8 cellular contexts compared by ENCODE assay signal in genomic region chr17:8156174-8156992, GRCh38. TPM values are rescaled to one million over a fixed set of nuclear protein-coding genes. Genes with fewer than 3 reads are reported as not detected.
A peak's percentile ranks its signal among the peaks of the same experiment; 100 is the strongest.
DNase-seq lines count a peak whose midpoint lies in the region; ATAC-seq and TF ChIP-seq lines count a peak whose summit lies in the region.

No MANE protein-coding gene starts in this region.

- WGBS in spleen, 5 donors, result 0 to 2% (median 0%) methylated on average over 53 to 62 of the region's 62 CpGs

- intact Hi-C loops in spleen (cut with DNase I; ENCODE audit: low total_unique reads), result no loop called here

- H3K27me3 ChIP-seq in AG04450 (ENCODE audit: control insufficient read depth, insufficient read depth, low read length), result no peaks in the 10 kb centered on the region
- no peaks in the 10 kb centered on the region for H3K27me3 ChIP-seq in WERI-Rb-1 (ENCODE audit: insufficient read depth, low read depth, severe bottlenecking)
- no peaks in the 10 kb centered on the region for H3K27me3 ChIP-seq in spleen (replicated peaks in 1 of 7)

- peaks cover 53 to 93% (median 83%) of the 10 kb centered on the region in 6 donors for H3K4me1 ChIP-seq in spleen

- peak; percentile 100 for DNase-seq in AG04450 (ENCODE audit: low read depth, low spot score)
- peak; percentile 95 for DNase-seq in NCI-H2196 (lab: John Stamatoyannopoulos, UW; ENCODE audit: unreplicated experiment)
- DNase-seq in WERI-Rb-1, result peak; percentile 100
- DNase-seq in caudate nucleus (lab: John Stamatoyannopoulos, UW), result peak; percentile 95 to 100 (median 99)
- DNase-seq in inferior parietal cortex (ENCODE audit: extremely low spot score), result peak; percentile 99
- DNase-seq in spleen, result peak; percentile 100

- CTCF ChIA-PET in AG04450 (lab: Charles Lee), result interaction anchor here (1.2 kb wide), 3 partner anchors 19 to 96 kb away, joined by 3 to 4 read pairs (median 4); no protein-coding TSS in a partner anchor

- H3K4me3 ChIP-seq in AG04450 (ENCODE audit: low read depth, low read length) (peak overlapping the region; percentile 72), WERI-Rb-1 (ENCODE audit: low read depth, low read length) (peak overlapping the region; percentile 46), spleen (peak overlapping the region; percentile 39 to 79 (median 52))

- peak; percentile 99 to 100 (median 99) for TF ChIP-seq POLR2A in spleen (IDR thresholded peaks at IDR 0.05)

- POLR2A ChIA-PET in AG04450 (lab: Yijun Ruan, JAX), result interaction anchor here (0.6 to 2.0 kb wide), 7 partner anchors 17 to 67 kb away, joined by 3 to 23 read pairs (median 3); no protein-coding TSS in a partner anchor

- peak overlapping the region; percentile 97 for H3K27ac ChIP-seq in AG04450 (ENCODE audit: low read depth, low read length)
- peak overlapping the region; percentile 86 for H3K27ac ChIP-seq in WERI-Rb-1
- peak overlapping the region; percentile 100 for H3K27ac ChIP-seq in caudate nucleus (ENCODE audit: low read depth, low read length)
- H3K27ac ChIP-seq in spleen, result peak overlapping the region; percentile 96 to 100 (median 98)

- H3K9me3 ChIP-seq in AG04450 (ENCODE audit: control insufficient read depth, insufficient read depth, low read length), result no peaks in the 10 kb centered on the region; the same call in 1 of the 2 replicates
- H3K9me3 ChIP-seq in WERI-Rb-1 (ENCODE audit: severe bottlenecking), result no peaks in the 10 kb centered on the region
- H3K9me3 ChIP-seq in spleen, result no peaks in the 10 kb centered on the region

- peak; percentile 82 for ATAC-seq in GM18870 (IDR thresholded peaks at IDR 0.05; ENCODE audit: unreplicated experiment)
- peak; percentile 66 for ATAC-seq in HG03108 (IDR thresholded peaks at IDR 0.05; ENCODE audit: unreplicated experiment)

- TF ChIP-seq CTCF in AG04450 (IDR thresholded peaks at IDR 0.05; ENCODE audit: low read depth, low read length) (no peak), WERI-Rb-1 (IDR thresholded peaks at IDR 0.05; ENCODE audit: low read depth, low read length) (no peak), spleen (IDR thresholded peaks at IDR 0.05 in 8 of 11, conservative IDR thresholded peaks at IDR 0.05 in 3 of 11) (peak in 2 of 11 experiments; percentile 32 to 35)

- H3K36me3 ChIP-seq in WERI-Rb-1, result peaks cover 25% of the 10 kb centered on the region
- H3K36me3 ChIP-seq in spleen, result peaks cover 0 to 44% (median 19%) of the 10 kb centered on the region in 6 donors

RNA-seq across cellular contexts. Expression of gene PER1, which starts 4.2 kb away (rescaled TPM):
- 3.1 and 5.5 TPM in 2 replicates for polyA plus RNA-seq in AG04450 (2011; rRNA removed)
- polyA minus RNA-seq in AG04450 (2011; rRNA and poly(A)+ RNA removed), result 11.4 and 19.0 TPM in 2 replicates
- total RNA-seq in spleen, result 100 to 1,000 TPM in 2 of 7 donors, 10 to 100 TPM in 5; 68.0 to 213 (median 73.5) TPM
- polyA plus RNA-seq in spleen, result 10 to 100 TPM; 12.6 to 83.0 (median 17.5) TPM

RNA-seq across cellular contexts. Expression of gene VAMP2, which starts 6.4 kb away (rescaled TPM):
- polyA plus RNA-seq in AG04450 (2011; rRNA removed) (20.8 and 24.3 TPM in 2 replicates), spleen (10 to 100 TPM; 38.7 to 57.8 (median 38.8) TPM)
- 9.4 and 13.1 TPM in 2 replicates for polyA minus RNA-seq in AG04450 (2011; rRNA and poly(A)+ RNA removed)
- total RNA-seq in spleen, result 10 to 100 TPM; 37.5 to 94.8 (median 65.7) TPM

RNA-seq across cellular contexts. Expression of gene TMEM107, which starts 19.8 kb away (rescaled TPM):
- 8.7 and 9.6 TPM in 2 replicates for polyA plus RNA-seq in AG04450 (2011; rRNA removed)
- 68.2 and 152 TPM in 2 replicates for polyA minus RNA-seq in AG04450 (2011; rRNA and poly(A)+ RNA removed)
- total RNA-seq in spleen, result 10 to 100 TPM; 13.0 to 42.2 (median 22.4) TPM
- polyA plus RNA-seq in spleen, result 10 to 100 TPM in 2 of 3 donors, 1 to 10 TPM in 1; 8.1 to 14.0 (median 11.9) TPM

RNA-seq across cellular contexts. Expression of gene HES7, which starts 32.5 kb away (rescaled TPM):
- polyA plus RNA-seq in AG04450 (2011; rRNA removed), result not detected in 2 replicates
- polyA minus RNA-seq in AG04450 (2011; rRNA and poly(A)+ RNA removed), result not detected in 2 replicates
- total RNA-seq in spleen, result under 1 TPM in 2 of 7 donors, not detected in 5; 0.41 to 0.67 TPM
- polyA plus RNA-seq in spleen, result under 1 TPM; 0.04 to 0.53 (median 0.32) TPM

RNA-seq across cellular contexts. Expression of gene BORCS6, which starts 33.6 kb away (rescaled TPM):
- polyA plus RNA-seq in AG04450 (2011; rRNA removed) (2.3 and 2.7 TPM in 2 replicates), spleen (10 to 100 TPM in 2 of 3 donors, 1 to 10 TPM in 1; 10.0 to 16.5 (median 12.9) TPM)
- 2.6 and 3.0 TPM in 2 replicates for polyA minus RNA-seq in AG04450 (2011; rRNA and poly(A)+ RNA removed)
- total RNA-seq in spleen, result 10 to 100 TPM in 6 of 7 donors, 1 to 10 TPM in 1; 9.5 to 14.6 (median 12.3) TPM

Comparison
In these comparisons a context has a peak if more than half of its experiments do, and no peak if none do; other contexts are left out.
1. Peak in every context shown above with its lines: DNase-seq, ATAC-seq, H3K4me3 ChIP-seq and H3K27ac ChIP-seq.